In genomic region chr2:241652142-241652541, GRCh38 we compare ENCODE assay signal across 28 cellular contexts.
"Had no signal": no experiment of that assay in that cellular context is flagged by ENCODE, and none has a peak within 500 bp of the region (broad histone marks: within the 10 kb centered on the region; RNA-seq: fewer than 3 reads in every experiment).

No MANE protein-coding gene starts in this region.

- H3K36me3 ChIP-seq: ovary, uterus had no signal

- H3K4me3 ChIP-seq: ovary, psoas muscle, right lobe of liver, sigmoid colon, stomach, testis, tibial artery, transverse colon, upper lobe of right lung, uterus had no signal

- H3K27ac Mint-ChIP-seq: natural killer cell treated with Interleukin-12 subunit alpha and Interleukin-12 subunit beta and Interleukin-15 and Interleukin-18, amount 100 ng/mL, for 72 hours; progenitor cell of endocrine pancreas; stimulated activated effector memory CD8-positive, alpha-beta T cell treated with anti-CD3 and anti-CD28 coated beads, Interleukin-12 subunit alpha, Interleukin-12 subunit beta, amount 100 ng/mL, for 72 hours; stimulated activated naive B cell treated with anti-CD40 and anti-IgM and Interleukin-4, amounts not matched to agents 10 μg/mL and 1 μg/mL and 100 μg/mL, for 72 hours; type B pancreatic cell had no signal

- H3K9me3 ChIP-seq: ovary, psoas muscle, right lobe of liver, sigmoid colon, stomach, testis, tibial artery, transverse colon, upper lobe of right lung, uterus had no signal

- H3K27me3 ChIP-seq: ovary, right lobe of liver, sigmoid colon, stomach, testis, tibial artery, transverse colon, upper lobe of right lung, uterus had no signal

- H3K27me3 Mint-ChIP-seq: naive B cell; naive thymus-derived CD8-positive, alpha-beta T cell; natural killer cell treated with Interleukin-12 subunit alpha and Interleukin-12 subunit beta and Interleukin-15 and Interleukin-18, amount 100 ng/mL, for 72 hours; progenitor cell of endocrine pancreas; stimulated activated naive B cell treated with anti-CD40 and anti-IgM and Interleukin-4, amounts not matched to agents 10 μg/mL and 1 μg/mL and 100 μg/mL, for 72 hours; type B pancreatic cell had no signal

- H3K4me1 ChIP-seq: parathyroid adenoma, psoas muscle, uterus had no signal

- H3K27ac ChIP-seq: ovary, parathyroid adenoma, psoas muscle, right lobe of liver, sigmoid colon, stomach, testis, tibial artery, transverse colon, upper lobe of right lung, uterus had no signal

- DNase-seq: naive B cell; naive thymus-derived CD8-positive, alpha-beta T cell; nephron progenitor cell; occipital lobe; ovary; psoas muscle; right lobe of liver; sigmoid colon; small intestine; stimulated activated CD4-positive, alpha-beta T cell treated with anti-CD3 and anti-CD28 coated beads, Interleukin-15, amount 100 ng/mL, for 24 hours; stimulated activated CD4-positive, alpha-beta T cell treated with anti-CD3 and anti-CD28 coated beads, Interleukin-2, amount 100 ng/mL, for 24 hours; stimulated activated CD4-positive, alpha-beta T cell treated with anti-CD3 and anti-CD28 coated beads, Interleukin-2, amount 100 ng/mL, for 48 hours; stimulated activated CD4-positive, alpha-beta T cell treated with anti-CD3 and anti-CD28 coated beads, Interleukin-4, amount 100 ng/mL, for 24 hours; stimulated activated naive B cell treated with anti-CD40 and anti-IgM and Interleukin-4, amounts not matched to agents 10 μg/mL and 1 μg/mL and 100 μg/mL, for 72 hours; stimulated activated naive CD4-positive, alpha-beta T cell treated with Interleukin-2 at 50 U/mL for 16 hours; stomach; testis; tibial artery; transverse colon; upper lobe of right lung; uterus had no signal

- H3K9me3 Mint-ChIP-seq: naive B cell; naive thymus-derived CD8-positive, alpha-beta T cell; natural killer cell treated with Interleukin-12 subunit alpha and Interleukin-12 subunit beta and Interleukin-15 and Interleukin-18, amount 100 ng/mL, for 72 hours; nephron progenitor cell; neural crest cell; stimulated activated effector memory CD8-positive, alpha-beta T cell treated with anti-CD3 and anti-CD28 coated beads, Interleukin-12 subunit alpha, Interleukin-12 subunit beta, amount 100 ng/mL, for 72 hours; stimulated activated naive B cell treated with anti-CD40 and anti-IgM and Interleukin-4, amounts not matched to agents 10 μg/mL and 1 μg/mL and 100 μg/mL, for 72 hours; type B pancreatic cell had no signal

- ATAC-seq: naive thymus-derived CD8-positive, alpha-beta T cell; natural killer cell treated with Interleukin-12 subunit alpha and Interleukin-12 subunit beta and Interleukin-15 and Interleukin-18, amount 100 ng/mL, for 72 hours; psoas muscle; right cardiac atrium; right lobe of liver; stimulated activated effector memory CD8-positive, alpha-beta T cell treated with anti-CD3 and anti-CD28 coated beads, Interleukin-12 subunit alpha, Interleukin-12 subunit beta, amount 100 ng/mL, for 72 hours; stimulated activated naive B cell treated with anti-CD40 and anti-IgM and Interleukin-4, amounts not matched to agents 10 μg/mL and 1 μg/mL and 100 μg/mL, for 72 hours; upper lobe of right lung had no signal

- H3K4me1 Mint-ChIP-seq: nephron progenitor cell, neural crest cell had no signal

- H3K4me3 Mint-ChIP-seq: naive B cell; naive thymus-derived CD8-positive, alpha-beta T cell; natural killer cell treated with Interleukin-12 subunit alpha and Interleukin-12 subunit beta and Interleukin-15 and Interleukin-18, amount 100 ng/mL, for 72 hours; nephron progenitor cell; neural crest cell; stimulated activated effector memory CD8-positive, alpha-beta T cell treated with anti-CD3 and anti-CD28 coated beads, Interleukin-12 subunit alpha, Interleukin-12 subunit beta, amount 100 ng/mL, for 72 hours; stimulated activated naive B cell treated with anti-CD40 and anti-IgM and Interleukin-4, amounts not matched to agents 10 μg/mL and 1 μg/mL and 100 μg/mL, for 72 hours; type B pancreatic cell had no signal
